Comparison of ENCODE assay signal across 8 cellular contexts in the genomic region with DNA sequence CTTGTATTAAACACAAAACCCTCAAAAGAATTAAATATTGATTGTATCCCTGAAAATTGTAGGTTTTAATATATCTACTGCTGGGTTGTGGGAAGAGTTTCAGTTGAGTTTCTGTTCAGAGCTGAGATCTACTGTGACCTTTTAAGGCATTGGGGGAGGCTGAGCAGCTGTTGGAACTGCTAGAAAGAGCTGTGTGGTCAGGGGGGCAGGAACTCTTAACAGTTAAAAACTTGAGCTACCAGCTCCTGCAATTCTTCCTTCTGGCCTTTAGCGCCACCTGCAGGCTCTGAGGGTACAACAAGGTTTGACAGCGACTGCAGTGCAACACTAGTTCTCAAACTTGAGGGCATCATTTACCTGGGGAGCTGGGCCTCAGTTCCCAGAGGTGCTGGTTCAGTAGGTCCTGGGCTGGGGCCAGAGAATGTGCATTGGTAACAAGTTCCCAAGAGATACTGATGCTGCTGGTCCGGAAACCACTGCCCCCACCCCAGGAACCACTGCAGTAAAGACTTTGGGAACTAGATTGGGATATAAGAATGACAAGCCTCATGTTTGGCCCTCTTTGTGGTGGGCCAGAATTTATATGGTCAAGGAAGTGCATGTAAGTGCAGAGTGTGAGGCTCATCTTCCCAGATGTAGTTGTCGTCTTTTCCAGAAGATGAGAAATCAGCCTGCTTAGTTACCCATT. TPM values are rescaled to one million over a fixed set of nuclear protein-coding genes. Genes with fewer than 3 reads are reported as not detected.
DNase-seq lines count a peak whose midpoint lies in the region; ATAC-seq and FAIRE-seq lines count a peak whose summit lies in the region.

No MANE protein-coding gene starts in this region.

- peak overlapping the region; percentile 99 for H3K27ac ChIP-seq in BLaER1

- H3K4me1 ChIP-seq in BLaER1 = peaks cover 70% of the 10 kb centered on the region

- no peaks in the 10 kb centered on the region for H3K27me3 ChIP-seq in BLaER1

- peaks cover 2% of the 10 kb centered on the region for H3K36me3 Mint-ChIP-seq in activated CD4-positive, alpha-beta T cell treated with anti-CD3 and anti-CD28 coated beads for 36 hours (ENCODE audit: low read depth)

- H3K9me3 ChIP-seq in BLaER1 = no peaks in the 10 kb centered on the region

- ATAC-seq in HG03439 (IDR thresholded peaks at IDR 0.05; ENCODE audit: unreplicated experiment) (peak; percentile 48), left lobe of liver (peak; percentile 48)
- peak; percentile 52 for ATAC-seq in activated CD4-positive, alpha-beta T cell treated with anti-CD3 and anti-CD28 coated beads for 36 hours

- H3K4me3 Mint-ChIP-seq in activated CD4-positive, alpha-beta T cell treated with anti-CD3 and anti-CD28 coated beads for 36 hours = peak overlapping the region; percentile 95

- intact Hi-C loops in activated CD4-positive, alpha-beta T cell treated with anti-CD3 and anti-CD28 coated beads for 36 hours (cut with DNase I, micrococcal nuclease) = loop anchor here (1.0 to 10.0 kb wide), 21 partner anchors 80 to 1467 kb away; a partner anchor contains a TSS

- H3K36me3 ChIP-seq in BLaER1 = peaks cover 2% of the 10 kb centered on the region; the same call in 1 of the 2 replicates

- DNase-seq in GM19239 (ENCODE audit: insufficient read length, low spot score) = peak; percentile 59
- peak; percentile 81 for DNase-seq in NCI-H510A treated with DMSO at 0.1 percent for 48 hours (lab: John Stamatoyannopoulos, UW)
- DNase-seq in activated CD4-positive, alpha-beta T cell treated with anti-CD3 and anti-CD28 coated beads for 36 hours = peak; percentile 96
- peak; percentile 76 for DNase-seq in left lobe of liver (ENCODE audit: low spot score)
- peak; percentile 88 to 89 for DNase-seq in stimulated activated CD4-positive, alpha-beta T cell treated with anti-CD3 and anti-CD28 coated beads, Interleukin-4, amount 100 ng/mL, for 4 hours

- H3K27me3 Mint-ChIP-seq in activated CD4-positive, alpha-beta T cell treated with anti-CD3 and anti-CD28 coated beads for 36 hours = no peaks in the 10 kb centered on the region

- POLR2A ChIA-PET in activated CD4-positive, alpha-beta T cell treated with anti-CD3 and anti-CD28 coated beads for 36 hours (lab: Charles Lee) = interaction anchor here (0.6 to 1.9 kb wide), 6 partner anchors 15 to 915 kb away, joined by 3 to 10 read pairs (median 4); no protein-coding TSS in a partner anchor

- H3K9ac ChIP-seq in BLaER1 = peak overlapping the region; percentile 99

- no peaks in the 10 kb centered on the region for H3K9me3 Mint-ChIP-seq in activated CD4-positive, alpha-beta T cell treated with anti-CD3 and anti-CD28 coated beads for 36 hours (ENCODE audit: low read depth)

- CTCF ChIA-PET in activated CD4-positive, alpha-beta T cell treated with anti-CD3 and anti-CD28 coated beads for 36 hours (lab: Charles Lee) = interaction anchor here (0.6 to 3.0 kb wide), 54 partner anchors 9 to 937 kb away, joined by 3 to 32 read pairs (median 4); a partner anchor contains a TSS

- peak overlapping the region; percentile 93 for H3K4me2 ChIP-seq in BLaER1

- H3K4me3 ChIP-seq in BLaER1 = peak overlapping the region; percentile 79

- peaks cover 43% of the 10 kb centered on the region for H3K4me1 Mint-ChIP-seq in activated CD4-positive, alpha-beta T cell treated with anti-CD3 and anti-CD28 coated beads for 36 hours

- H4K20me1 ChIP-seq in BLaER1 = peaks cover 16% of the 10 kb centered on the region; the same call in 1 of the 2 replicates

- peak; percentile 97 for FAIRE-seq in GM19239 (lab: Jason Lieb, UNC)
- peak; percentile 28 for FAIRE-seq in colon (lab: Jason Lieb, UNC)

- H3K27ac Mint-ChIP-seq in activated CD4-positive, alpha-beta T cell treated with anti-CD3 and anti-CD28 coated beads for 36 hours = peak overlapping the region; percentile 99

RNA-seq across cellular contexts. Expression of a gene that starts 2.5 kb away (rescaled TPM):
- 10 to 100 TPM; 61.8 to 88.5 TPM for total RNA-seq in activated CD4-positive, alpha-beta T cell treated with anti-CD3 and anti-CD28 coated beads for 36 hours
- 6.8 TPM for total RNA-seq in left lobe of liver

Comparison
In these comparisons a context has a peak if more than half of its experiments do, and no peak if none do; other contexts are left out.
1. Peak in every context shown above with its lines: DNase-seq, ATAC-seq, H3K4me3 ChIP-seq and H3K27ac ChIP-seq.